ENCODE assay signal across 1 cellular context in the genomic region with DNA sequence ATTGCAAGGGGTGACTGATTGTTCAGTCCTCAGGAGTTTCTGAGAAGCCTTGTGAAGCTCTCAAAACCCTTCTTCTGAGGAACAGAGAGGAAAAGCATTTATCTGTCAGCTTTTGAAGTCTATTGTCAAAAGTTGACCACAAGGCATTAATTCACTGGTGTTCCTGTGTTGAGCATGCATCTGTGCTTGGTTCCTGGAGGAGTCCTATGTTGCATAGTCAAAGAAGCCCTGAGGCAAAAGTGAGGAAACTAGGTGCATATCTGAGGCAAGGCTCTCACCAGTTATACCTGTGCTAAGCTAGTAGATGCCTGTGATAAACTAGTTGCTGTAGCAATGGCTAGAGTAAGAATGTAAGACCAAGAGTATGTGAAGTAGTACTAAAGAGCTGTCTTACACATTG.
TF ChIP-seq lines count a peak whose summit lies in the region.

No MANE protein-coding gene starts in this region.

TF ChIP-seq in IMR-90, 13 proteins besides CTCF, POLR2A, EP300 and RAD21:
- TF ChIP-seq MXI1 (IDR thresholded peaks at IDR 0.05; ENCODE audit: borderline replicate concordance, low read depth, low read length) (no peak), CEBPB (IDR thresholded peaks at IDR 0.05; ENCODE audit: low read depth, low read length) (no peak), RCOR1 (IDR thresholded peaks at IDR 0.05; ENCODE audit: insufficient replicate concordance, low read length) (no peak), RFX5 (IDR thresholded peaks at IDR 0.05; ENCODE audit: low read depth, low read length) (no peak), CHD1 (IDR thresholded peaks at IDR 0.05; ENCODE audit: low read depth, low read length) (no peak), SMC3 (IDR thresholded peaks at IDR 0.05; ENCODE audit: low read depth, low read length) (no peak), MAZ (IDR thresholded peaks at IDR 0.05; ENCODE audit: borderline replicate concordance, low read depth, low read length) (no peak), FOS (IDR thresholded peaks at IDR 0.05; ENCODE audit: low read depth, low read length) (no peak), NFE2L2 (IDR thresholded peaks at IDR 0.05; ENCODE audit: low read depth, low read length) (no peak), BHLHE40 (IDR thresholded peaks at IDR 0.05; ENCODE audit: low read depth, low read length) (no peak), MAFK (IDR thresholded peaks at IDR 0.05; ENCODE audit: low read depth, low read length) (no peak)
- TF ChIP-seq, protein P1, sequence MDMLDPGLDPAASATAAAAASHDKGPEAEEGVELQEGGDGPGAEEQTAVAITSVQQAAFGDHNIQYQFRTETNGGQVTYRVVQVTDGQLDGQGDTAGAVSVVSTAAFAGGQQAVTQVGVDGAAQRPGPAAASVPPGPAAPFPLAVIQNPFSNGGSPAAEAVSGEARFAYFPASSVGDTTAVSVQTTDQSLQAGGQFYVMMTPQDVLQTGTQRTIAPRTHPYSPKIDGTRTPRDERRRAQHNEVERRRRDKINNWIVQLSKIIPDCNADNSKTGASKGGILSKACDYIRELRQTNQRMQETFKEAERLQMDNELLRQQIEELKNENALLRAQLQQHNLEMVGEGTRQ (IDR thresholded peaks at IDR 0.05; ENCODE audit: low read depth, low read length): no peak
- TF ChIP-seq, protein P2, sequence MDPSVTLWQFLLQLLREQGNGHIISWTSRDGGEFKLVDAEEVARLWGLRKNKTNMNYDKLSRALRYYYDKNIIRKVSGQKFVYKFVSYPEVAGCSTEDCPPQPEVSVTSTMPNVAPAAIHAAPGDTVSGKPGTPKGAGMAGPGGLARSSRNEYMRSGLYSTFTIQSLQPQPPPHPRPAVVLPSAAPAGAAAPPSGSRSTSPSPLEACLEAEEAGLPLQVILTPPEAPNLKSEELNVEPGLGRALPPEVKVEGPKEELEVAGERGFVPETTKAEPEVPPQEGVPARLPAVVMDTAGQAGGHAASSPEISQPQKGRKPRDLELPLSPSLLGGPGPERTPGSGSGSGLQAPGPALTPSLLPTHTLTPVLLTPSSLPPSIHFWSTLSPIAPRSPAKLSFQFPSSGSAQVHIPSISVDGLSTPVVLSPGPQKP (IDR thresholded peaks at IDR 0.05; ENCODE audit: borderline replicate concordance, low read depth, low read length): no peak
